Comparison of ENCODE assay signal across 35 cellular contexts in genomic region chr3:183714622-183715021, GRCh38.
"Had no signal": no experiment of that assay in that cellular context is flagged by ENCODE, and none has a peak within 500 bp of the region (broad histone marks: within the 10 kb centered on the region; RNA-seq: fewer than 3 reads in every experiment).

No MANE protein-coding gene starts in this region.

- H3K9me3 Mint-ChIP-seq: activated B cell treated with CpG ODN at 0.5 μM for 24 hours; activated CD4-positive, alpha-beta memory T cell treated with anti-CD3 and anti-CD28 coated beads for 36 hours; activated CD4-positive, alpha-beta T cell treated with anti-CD3 and anti-CD28 coated beads, Interleukin-2, amount 10 ng/mL, durations not matched to agents 24 days and 14 days; activated CD8-positive, alpha-beta T cell treated with anti-CD3 and anti-CD28 coated beads for 36 hours; activated naive CD4-positive, alpha-beta T cell treated with anti-CD3 and anti-CD28 coated beads for 36 hours; activated naive CD4-positive, alpha-beta T cell treated with anti-CD3 and anti-CD28 coated beads, Interleukin-2, amount 50 U/mL, for 72 hours; activated naive CD8-positive, alpha-beta T cell treated with anti-CD3 and anti-CD28 coated beads for 36 hours; activated T-cell treated with anti-CD3 and anti-CD28 coated beads, Interleukin-2, amount 50 U/mL, for 4 hours; activated T-cell treated with anti-CD3 and anti-CD28 coated beads, Interleukin-2, amount 50 U/mL, for 72 hours; activated T-helper 1 cell treated with anti-CD3 and anti-CD28 coated beads, Interleukin-12 subunit alpha, Interleukin-12 subunit beta, Interleukin-2, Interleukin-4 antibody, amounts not matched to agents 30 ng/mL and 10 ng/mL and 1 ng/mL, durations not matched to agents 14 hours and 24 hours and 36 hours; activated T-helper 17 cell treated with anti-CD3 and anti-CD28 coated beads, Interleukin-2, amount 50 U/mL, for 72 hours; T-helper 1 cell treated with Interleukin-12 subunit alpha and Interleukin-12 subunit beta and Interleukin-4 antibody, amounts not matched to agents 30 μg/mL and 1 μg/mL, for 36 hours; T-helper 2 cell treated with Interferon-gamma antibody and Interleukin-4, amounts not matched to agents 5 μg/mL and 100 μg/mL, for 36 hours had no signal

- H3K27me3 Mint-ChIP-seq: activated B cell treated with CpG ODN at 0.5 μM for 24 hours; activated CD4-positive, alpha-beta memory T cell treated with anti-CD3 and anti-CD28 coated beads for 36 hours; activated CD4-positive, alpha-beta T cell treated with anti-CD3 and anti-CD28 coated beads, Interleukin-2, amount 10 ng/mL, durations not matched to agents 24 days and 14 days; activated CD8-positive, alpha-beta T cell treated with anti-CD3 and anti-CD28 coated beads for 36 hours; activated naive CD8-positive, alpha-beta T cell treated with anti-CD3 and anti-CD28 coated beads for 36 hours; activated T-helper 17 cell treated with anti-CD3 and anti-CD28 coated beads, Interleukin-2, amount 50 U/mL, for 72 hours had no signal

- H3K4me3 Mint-ChIP-seq: activated B cell treated with CpG ODN at 0.5 μM for 24 hours; activated CD4-positive, alpha-beta memory T cell treated with anti-CD3 and anti-CD28 coated beads for 36 hours; activated CD4-positive, alpha-beta T cell treated with anti-CD3 and anti-CD28 coated beads, Interleukin-2, amount 10 ng/mL, durations not matched to agents 24 days and 14 days; activated CD8-positive, alpha-beta T cell treated with anti-CD3 and anti-CD28 coated beads for 36 hours; activated naive CD4-positive, alpha-beta T cell treated with anti-CD3 and anti-CD28 coated beads for 36 hours; activated naive CD8-positive, alpha-beta T cell treated with anti-CD3 and anti-CD28 coated beads for 36 hours; activated T-cell treated with anti-CD3 and anti-CD28 coated beads, Interleukin-2, amount 50 U/mL, for 4 hours; activated T-cell treated with anti-CD3 and anti-CD28 coated beads, Interleukin-2, amount 50 U/mL, for 72 hours; activated T-helper 1 cell treated with anti-CD3 and anti-CD28 coated beads, Interleukin-12 subunit alpha, Interleukin-12 subunit beta, Interleukin-2, Interleukin-4 antibody, amounts not matched to agents 30 ng/mL and 10 ng/mL and 1 ng/mL, durations not matched to agents 14 hours and 24 hours and 36 hours; activated T-helper 17 cell treated with anti-CD3 and anti-CD28 coated beads, Interleukin-2, amount 50 U/mL, for 72 hours; T-helper 1 cell treated with Interleukin-12 subunit alpha and Interleukin-12 subunit beta and Interleukin-4 antibody, amounts not matched to agents 30 μg/mL and 1 μg/mL, for 36 hours; T-helper 2 cell treated with Interferon-gamma antibody and Interleukin-4, amounts not matched to agents 5 μg/mL and 100 μg/mL, for 36 hours had no signal

- H3K4me3 ChIP-seq: adrenal gland, body of pancreas, breast epithelium had no signal

- H3K9me3 ChIP-seq: adrenal gland, body of pancreas, breast epithelium had no signal

- H3K4me1 Mint-ChIP-seq: activated T-helper 17 cell treated with anti-CD3 and anti-CD28 coated beads, Interleukin-2, amount 50 U/mL, for 72 hours had no signal

- H3K27ac ChIP-seq: adrenal gland, body of pancreas, brain microvascular endothelial cell, breast epithelium, VCaP had no signal

- H3K27me3 ChIP-seq: adrenal gland, body of pancreas, brain microvascular endothelial cell, breast epithelium had no signal

- H3K36me3 ChIP-seq: breast epithelium had no signal

- H3K27ac Mint-ChIP-seq: activated B cell treated with CpG ODN at 0.5 μM for 24 hours; activated CD4-positive, alpha-beta memory T cell treated with anti-CD3 and anti-CD28 coated beads for 36 hours; activated CD4-positive, alpha-beta T cell treated with anti-CD3 and anti-CD28 coated beads, Interleukin-2, amount 10 ng/mL, durations not matched to agents 24 days and 14 days; activated CD8-positive, alpha-beta T cell treated with anti-CD3 and anti-CD28 coated beads for 36 hours; activated naive CD4-positive, alpha-beta T cell treated with anti-CD3 and anti-CD28 coated beads for 36 hours; activated naive CD4-positive, alpha-beta T cell treated with anti-CD3 and anti-CD28 coated beads, Interleukin-2, amount 50 U/mL, for 72 hours; activated naive CD8-positive, alpha-beta T cell treated with anti-CD3 and anti-CD28 coated beads for 36 hours; activated T-cell treated with anti-CD3 and anti-CD28 coated beads, Interleukin-2, amount 50 U/mL, for 72 hours; activated T-helper 1 cell treated with anti-CD3 and anti-CD28 coated beads, Interleukin-12 subunit alpha, Interleukin-12 subunit beta, Interleukin-2, Interleukin-4 antibody, amounts not matched to agents 30 ng/mL and 10 ng/mL and 1 ng/mL, durations not matched to agents 14 hours and 24 hours and 36 hours; activated T-helper 17 cell treated with anti-CD3 and anti-CD28 coated beads, Interleukin-2, amount 50 U/mL, for 72 hours; T-helper 1 cell treated with Interleukin-12 subunit alpha and Interleukin-12 subunit beta and Interleukin-4 antibody, amounts not matched to agents 30 μg/mL and 1 μg/mL, for 36 hours; T-helper 2 cell treated with Interferon-gamma antibody and Interleukin-4, amounts not matched to agents 5 μg/mL and 100 μg/mL, for 36 hours had no signal

- DNase-seq: activated B cell treated with CpG ODN at 0.5 μM for 24 hours; activated CD4-positive, alpha-beta memory T cell treated with anti-CD3 and anti-CD28 coated beads for 36 hours; activated CD4-positive, alpha-beta T cell treated with anti-CD3 and anti-CD28 coated beads for 4 hours; activated CD4-positive, alpha-beta T cell treated with anti-CD3 and anti-CD28 coated beads, Interleukin-2, amount 10 ng/mL, durations not matched to agents 24 days and 14 days; activated CD4-positive, alpha-beta T cell treated with anti-CD3 and anti-CD28 coated beads, Interleukin-2, amount 50 U/mL, for 1 hour; activated CD4-positive, alpha-beta T cell treated with anti-CD3 and anti-CD28 coated beads, Interleukin-2, amount 50 U/mL, for 4 hours; activated CD4-positive, CD25-positive, alpha-beta regulatory T cell treated with anti-CD3 and anti-CD28 coated beads, Interleukin-2, amount 50 U/mL, for 72 hours; activated CD8-positive, alpha-beta memory T cell treated with anti-CD3 and anti-CD28 coated beads, Interleukin-2, amount 50 U/mL, for 4 hours; activated CD8-positive, alpha-beta T cell treated with anti-CD3 and anti-CD28 coated beads for 36 hours; activated effector memory CD4-positive, alpha-beta T cell treated with anti-CD3 and anti-CD28 coated beads, Interleukin-2, amount 50 U/mL, for 16 hours; activated gamma-delta T cell treated with Interleukin-2 at 50 U/mL for 16 hours; activated naive CD4-positive, alpha-beta T cell; activated naive CD4-positive, alpha-beta T cell treated with anti-CD3 and anti-CD28 coated beads for 36 hours; activated naive CD4-positive, alpha-beta T cell treated with anti-CD3 and anti-CD28 coated beads, Interleukin-2, amount 50 U/mL, for 16 hours; activated naive CD8-positive, alpha-beta T cell treated with anti-CD3 and anti-CD28 coated beads for 36 hours; activated T-cell treated with anti-CD3 and anti-CD28 coated beads for 4 hours; activated T-cell treated with anti-CD3 and anti-CD28 coated beads, Interleukin-2, amount 50 U/mL, for 1 hour; activated T-cell treated with anti-CD3 and anti-CD28 coated beads, Interleukin-2, amount 50 U/mL, for 4 hours; activated T-cell treated with anti-CD3 and anti-CD28 coated beads, Interleukin-2, amount 50 U/mL, for 72 hours; adrenal gland; amniotic stem cell; aorta; body of pancreas; brain microvascular endothelial cell; central memory CD4-positive, alpha-beta T cell; T-helper 1 cell; T-helper 2 cell; T-helper 9 cell had no signal

- H3K4me1 ChIP-seq: adrenal gland, body of pancreas, breast epithelium had no signal
